ENCODE assay signal across 8 cellular contexts in genomic region chr11:71453021-71453910, GRCh38. TPM values are rescaled to one million over a fixed set of nuclear protein-coding genes. Genes with fewer than 3 reads are reported as not detected.
DNase-seq lines count a peak whose midpoint lies in the region; ATAC-seq and TF ChIP-seq lines count a peak whose summit lies in the region.

Gene NADSYN1, plus strand, starts transcription at chr11:71453203. Its CDS starts 94 bp downstream, at chr11:71453297.

- in situ Hi-C loops in Caki2 (cut with HindIII; ENCODE audit: low pct_unique_long_range_greater_than_20kb, low sequenced_read_pairs): no loop called here
- in situ Hi-C loops in Panc1 (cut with HindIII; ENCODE audit: low pct_unique_long_range_greater_than_20kb, low sequenced_read_pairs): no loop called here

- DNase-seq in Caki2 (ENCODE audit: low read depth): peak; percentile 80
- DNase-seq in Panc1 (ENCODE audit: low read depth, low spot score): peak; percentile 61
- peak; percentile 92 for DNase-seq in activated T-cell treated with anti-CD3 and anti-CD28 coated beads, Interleukin-2, amount 50 U/mL, for 4 hours
- peak; percentile 88 for DNase-seq in stimulated activated CD8-positive, alpha-beta memory T cell treated with anti-CD3 and anti-CD28 coated beads, Interleukin-7, amount 100 ng/mL, for 24 hours (ENCODE audit: low read depth)

- TF ChIP-seq CTCF in KMS-11 (conservative IDR thresholded peaks at IDR 0.05; ENCODE audit: low read depth, low read length) (no peak), Panc1 (IDR thresholded peaks at IDR 0.05) (no peak)

- H2AFZ ChIP-seq in KMS-11 (ENCODE audit: low read depth): peak within 1 kb of the TSS; percentile 66; the same call in 1 of the 2 replicates

- peak; percentile 48 for ATAC-seq in GM21529 (IDR thresholded peaks at IDR 0.05; ENCODE audit: unreplicated experiment)
- ATAC-seq in Panc1: peak; percentile 86
- ATAC-seq in activated T-cell treated with anti-CD3 and anti-CD28 coated beads, Interleukin-2, amount 50 U/mL, for 4 hours: peak; percentile 74 to 75
- ATAC-seq in esophagus mucosa: peak; percentile 92

- POLR2A ChIA-PET in Panc1 (lab: Charles Lee): interaction anchor here (0.6 to 0.7 kb wide), 9 partner anchors 16 to 1610 kb away, joined by 3 to 11 read pairs (median 6); no protein-coding TSS in a partner anchor

- CTCF ChIA-PET in Panc1 (lab: Charles Lee): interaction anchor here (0.6 to 1.0 kb wide), 3 partner anchors 33 to 182 kb away, joined by 3 to 5 read pairs (median 4); no protein-coding TSS in a partner anchor

- no peaks in the 10 kb centered on the region for H3K27me3 ChIP-seq in KMS-11 (ENCODE audit: insufficient read depth, low read depth)
- H3K27me3 ChIP-seq in Panc1 (ENCODE audit: control insufficient read depth, insufficient read depth, low read length): no peaks in the 10 kb centered on the region
- H3K27me3 ChIP-seq in muscle layer of duodenum (ENCODE audit: low read depth, low read length): no peaks in the 10 kb centered on the region

- H3K27ac ChIP-seq in KMS-11: no peak within 1 kb of the TSS
- peak within 1 kb of the TSS; percentile 88 for H3K27ac ChIP-seq in Panc1 (ENCODE audit: low read length)
- peak within 1 kb of the TSS; percentile 82 for H3K27ac ChIP-seq in muscle layer of duodenum (ENCODE audit: low read length)

- H3K4me3 ChIP-seq in KMS-11 (IDR thresholded peaks at IDR 0.05; ENCODE audit: insufficient read depth, low read depth, low read length) (no peak within 1 kb of the TSS), Panc1 (ENCODE audit: low read depth in 2 of 2, low read length in 2 of 2) (peak within 1 kb of the TSS; percentile 77 to 94), muscle layer of duodenum (ENCODE audit: low read depth in 1 of 2, low read length in 2 of 2) (peak within 1 kb of the TSS; percentile 92 to 97)

- no peaks in the 10 kb centered on the region; the same call in 1 of the 2 replicates for H3K36me3 ChIP-seq in KMS-11 (ENCODE audit: insufficient read depth)
- peaks cover 6% of the 10 kb centered on the region for H3K36me3 ChIP-seq in Panc1 (ENCODE audit: control insufficient read depth, insufficient read depth, low read length)
- peaks cover 30 to 32% of the 10 kb centered on the region in 2 donors for H3K36me3 ChIP-seq in muscle layer of duodenum (ENCODE audit: control insufficient read depth in 1 of 2, insufficient read depth in 2 of 2, low read length in 2 of 2)

- TSS peak; percentile 10 for BruUV-seq in Panc1 (replicated peaks; lab: Mats Ljungman, UMichigan)

- no peaks in the 10 kb centered on the region for H3K27me3 Mint-ChIP-seq in activated T-cell treated with anti-CD3 and anti-CD28 coated beads, Interleukin-2, amount 50 U/mL, for 4 hours (ENCODE audit: low read depth)

- no peaks in the 10 kb centered on the region for H3K9me3 ChIP-seq in Panc1 (ENCODE audit: control insufficient read depth, insufficient read depth, low read depth, low read length)
- H3K9me3 ChIP-seq in muscle layer of duodenum (ENCODE audit: control insufficient read depth in 1 of 2, low read length in 2 of 2): no peaks in the 10 kb centered on the region

- peaks cover 15% of the 10 kb centered on the region; the same call in 1 of the 2 replicates for H3K79me2 ChIP-seq in KMS-11 (ENCODE audit: insufficient read depth, low read depth)

- H3K36me3 Mint-ChIP-seq in activated T-cell treated with anti-CD3 and anti-CD28 coated beads, Interleukin-2, amount 50 U/mL, for 4 hours (ENCODE audit: insufficient read depth): peaks cover 27% of the 10 kb centered on the region

- H3K4me2 ChIP-seq in KMS-11: peak within 1 kb of the TSS; percentile 50

- peak within 1 kb of the TSS; percentile 46; the same call in 1 of the 2 replicates for H3K9ac ChIP-seq in KMS-11

- H3K4me1 ChIP-seq in KMS-11 (ENCODE audit: low read depth, poor library complexity, severe bottlenecking) (peaks cover 6% of the 10 kb centered on the region), Panc1 (ENCODE audit: control insufficient read depth, insufficient read depth, low read length) (peaks cover 22% of the 10 kb centered on the region), muscle layer of duodenum (ENCODE audit: control insufficient read depth in 1 of 2, insufficient read depth in 2 of 2, low read length in 2 of 2) (peaks cover 5 to 28% of the 10 kb centered on the region in 2 donors)

- H4K20me1 ChIP-seq in KMS-11 (ENCODE audit: insufficient read depth): no peaks in the 10 kb centered on the region

- intact Hi-C loops in Panc1 (cut with micrococcal nuclease; ENCODE audit: unreplicated experiment): no loop called here

- H3K4me3 Mint-ChIP-seq in activated T-cell treated with anti-CD3 and anti-CD28 coated beads, Interleukin-2, amount 50 U/mL, for 4 hours: peak within 1 kb of the TSS; percentile 89

- H3K9me3 Mint-ChIP-seq in activated T-cell treated with anti-CD3 and anti-CD28 coated beads, Interleukin-2, amount 50 U/mL, for 4 hours: no peaks in the 10 kb centered on the region

- H3K4me1 Mint-ChIP-seq in activated T-cell treated with anti-CD3 and anti-CD28 coated beads, Interleukin-2, amount 50 U/mL, for 4 hours (ENCODE audit: low read depth): peaks cover 51% of the 10 kb centered on the region

RNA-seq across cellular contexts. Expression of gene NADSYN1, which starts in this region (rescaled TPM):
- 31.2 and 36.8 TPM in 2 replicates for total RNA-seq in Caki2 (2014; rRNA removed; shearing (Covaris generic); ENCODE audit: low replicate concordance)
- total RNA-seq in Panc1 (2021; ENCODE audit: unreplicated experiment): 76.1 TPM
- polyA plus RNA-seq in Panc1 (2012; ENCODE audit: insufficient read length): 69.6 TPM
- 10 to 100 TPM; 29.4 to 43.1 (median 30.6) TPM for total RNA-seq in activated T-cell treated with anti-CD3 and anti-CD28 coated beads, Interleukin-2, amount 50 U/mL, for 4 hours
- total RNA-seq in esophagus mucosa: 67.7 TPM
